Comparison of ENCODE assay signal across 17 cellular contexts in the genomic region with DNA sequence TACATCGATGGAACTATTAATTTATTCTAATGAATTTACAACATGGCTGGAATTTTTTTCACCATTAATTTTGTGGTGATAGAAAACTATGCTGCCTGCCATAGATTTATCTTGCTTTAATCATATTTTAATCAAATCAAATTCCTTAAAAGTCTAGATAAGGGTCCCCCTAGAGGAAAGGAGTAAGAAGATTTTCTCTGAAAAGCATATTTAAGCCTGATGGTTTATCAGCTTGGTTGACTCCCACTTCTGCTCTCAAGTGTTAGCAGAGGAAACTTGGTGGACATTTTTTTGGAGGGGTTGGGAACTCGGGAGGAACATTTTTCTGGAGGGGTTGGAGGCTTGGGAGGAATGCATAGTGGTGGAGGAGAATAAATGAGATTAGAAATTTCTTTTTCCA.
A peak's percentile ranks its signal among the peaks of the same experiment; 100 is the strongest.
DNase-seq lines count a peak whose midpoint lies in the region; ATAC-seq and TF ChIP-seq lines count a peak whose summit lies in the region.
"Had no signal": no experiment of that assay in that cellular context is flagged by ENCODE, and none has a peak within 500 bp of the region (broad histone marks: within the 10 kb centered on the region; RNA-seq: fewer than 3 reads in every experiment).

No MANE protein-coding gene starts in this region.

- no peak overlapping the region for H3K14ac ChIP-seq in IMR-90 (replicated peaks; ENCODE audit: low read depth, low read length)

- H2AFZ ChIP-seq in IMR-90 (replicated peaks; ENCODE audit: low read length, poor library complexity): no peak overlapping the region

- TF ChIP-seq CTCF in IMR-90 (conservative IDR thresholded peaks at IDR 0.05; ENCODE audit: low read depth, low read length): 0 out of 2 replicates have a peak, but pooled peaks have one; percentile 11

- H3K9me3 ChIP-seq in IMR-90 (ENCODE audit: control insufficient read depth, insufficient read depth, low read length): no peaks in the 10 kb centered on the region

- no peak overlapping the region for H3K27ac ChIP-seq in IMR-90 (ENCODE audit: insufficient read depth, low read length)

- H4K8ac ChIP-seq in IMR-90 (ENCODE audit: low read depth in 2 of 2, low read length in 2 of 2): no peak overlapping the region

- no peak overlapping the region for H4K91ac ChIP-seq in IMR-90 (ENCODE audit: insufficient read depth, low read depth, low read length)

- H2AK5ac ChIP-seq in IMR-90 (ENCODE audit: low read depth, low read length): no peak overlapping the region

- CTCF ChIA-PET in IMR-90 (lab: Yijun Ruan, JAX): interaction anchor here (1.0 kb wide), 1 partner anchor 15 kb away, joined by 3 read pairs; no protein-coding TSS in a partner anchor

- no peaks in the 10 kb centered on the region for H3K36me3 ChIP-seq in IMR-90 (ENCODE audit: control insufficient read depth, insufficient read depth, low read length)

- H3K4me1 ChIP-seq in IMR-90 (ENCODE audit: control insufficient read depth, insufficient read depth, low read length): no peaks in the 10 kb centered on the region

- POLR2A ChIA-PET in IMR-90 (lab: Charles Lee; ENCODE audit: unreplicated experiment): no interaction called here

- no peak overlapping the region for H3K4me2 ChIP-seq in IMR-90 (ENCODE audit: low read depth, low read length)

- H3K27me3 ChIP-seq in IMR-90 (ENCODE audit: control insufficient read depth, insufficient read depth, low read length): peaks cover 6% of the 10 kb centered on the region; the same call in 1 of the 2 replicates

- in situ Hi-C loops in IMR-90 (cut with MboI; ENCODE audit: low sequenced_read_pairs): no loop called here

- intact Hi-C loops in IMR-90 (cut with micrococcal nuclease): no loop called here

- no peak overlapping the region for H2BK20ac ChIP-seq in IMR-90 (ENCODE audit: low read depth, low read length)

- H4K20me1 ChIP-seq in IMR-90 (ENCODE audit: insufficient read depth, low read length): no peaks in the 10 kb centered on the region

- TF ChIP-seq POLR2A in IMR-90 (IDR thresholded peaks at IDR 0.05; ENCODE audit: low read depth, low read length): no peak

- ATAC-seq in IMR-90 (ENCODE audit: low read depth): no peak
- no peak for ATAC-seq in SK-N-SH treated with all-trans-retinoic acid at 6 μM for 48 hours
- ATAC-seq in GM19397 (IDR thresholded peaks at IDR 0.05; ENCODE audit: unreplicated experiment): no peak
- ATAC-seq in HG03175 (IDR thresholded peaks at IDR 0.05; ENCODE audit: unreplicated experiment): no peak
- no peak for ATAC-seq in GM19328 (IDR thresholded peaks at IDR 0.05; ENCODE audit: unreplicated experiment)
- no peak for ATAC-seq in activated CD4-positive, CD25-positive, alpha-beta regulatory T cell treated with anti-CD3 and anti-CD28 coated beads, Interleukin-2, amount 50 U/mL, for 24 hours
- ATAC-seq: activated CD8-positive, alpha-beta T cell treated with anti-CD3 and anti-CD28 coated beads, Interleukin-2, amount 10 ng/mL, durations not matched to agents 7 days and 5 days; natural killer cell; Panc1; stimulated activated naive CD8-positive, alpha-beta T cell treated with anti-CD3 and anti-CD28 coated beads, Interleukin-15, Interleukin-2, amounts not matched to agents 100 U/mL and 50 U/mL, for 24 hours had no signal

- no peak overlapping the region for H2BK120ac ChIP-seq in IMR-90 (ENCODE audit: low read depth, low read length)

- no peak for TF ChIP-seq RAD21 in IMR-90 (IDR thresholded peaks at IDR 0.05; ENCODE audit: low read length)

- no peak overlapping the region for H3K23ac ChIP-seq in IMR-90 (ENCODE audit: low read depth, low read length)

- no peaks in the 10 kb centered on the region for H3K9me1 ChIP-seq in IMR-90 (ENCODE audit: insufficient read depth, low read length)

- no TSS peak for BruUV-seq in IMR-90 (replicated peaks; lab: Mats Ljungman, UMichigan)

- no CpG with 5 or more reads among the region's 2 CpGs for WGBS in IMR-90 (ENCODE audit: extremely low coverage in 2 of 2, insufficient read length in 1 of 2), 2 experiments

- no peak overlapping the region for H3K4ac ChIP-seq in IMR-90 (ENCODE audit: low read depth, low read length)

- H2AK9ac ChIP-seq in IMR-90 (replicated peaks; ENCODE audit: low read depth, low read length, poor library complexity): no peak overlapping the region

- H3K56ac ChIP-seq in IMR-90 (ENCODE audit: extremely low read depth, insufficient read depth, low read length): no peak overlapping the region

- no peak overlapping the region for H2BK15ac ChIP-seq in IMR-90 (ENCODE audit: low read depth, low read length)

- dilution Hi-C loops in IMR-90 (cut with HindIII; ENCODE audit: low sequenced_read_pairs, unreplicated experiment): no loop called here

- H3K4me3 ChIP-seq in IMR-90 (ENCODE audit: insufficient read depth, low read depth, low read length): no peak overlapping the region

- no peak overlapping the region for H3K9ac ChIP-seq in IMR-90 (ENCODE audit: low read depth, low read length)

- DNase-seq in AG08395 (ENCODE audit: low spot score) (peak; percentile 11), IMR-90 (peak; percentile 5), hepatic stellate cell (ENCODE audit: low spot score) (peak; percentile 13)
- DNase-seq: activated CD8-positive, alpha-beta T cell treated with anti-CD3 and anti-CD28 coated beads, Interleukin-2, amount 10 ng/mL, durations not matched to agents 7 days and 5 days; amygdala; glutamatergic neuron; mammary epithelial cell; natural killer cell; NCI-H2029; NCI-H510A; stimulated activated naive CD8-positive, alpha-beta T cell treated with anti-CD3 and anti-CD28 coated beads, Interleukin-15, Interleukin-2, amounts not matched to agents 100 U/mL and 50 U/mL, for 24 hours had no signal

- H2BK5ac ChIP-seq in IMR-90 (ENCODE audit: low read depth, low read length, poor library complexity, severe bottlenecking): no peak overlapping the region

- H4K5ac ChIP-seq in IMR-90 (ENCODE audit: low read depth, low read length): no peak overlapping the region

- no peaks in the 10 kb centered on the region for H3K79me1 ChIP-seq in IMR-90 (ENCODE audit: low read depth in 1 of 2, low read length in 2 of 2)

- H3K18ac ChIP-seq in IMR-90 (ENCODE audit: low read depth, low read length): no peak overlapping the region

TF ChIP-seq in IMR-90, 13 proteins besides CTCF, POLR2A, EP300 and RAD21 (continues in another document):
- TF ChIP-seq, protein P1, sequence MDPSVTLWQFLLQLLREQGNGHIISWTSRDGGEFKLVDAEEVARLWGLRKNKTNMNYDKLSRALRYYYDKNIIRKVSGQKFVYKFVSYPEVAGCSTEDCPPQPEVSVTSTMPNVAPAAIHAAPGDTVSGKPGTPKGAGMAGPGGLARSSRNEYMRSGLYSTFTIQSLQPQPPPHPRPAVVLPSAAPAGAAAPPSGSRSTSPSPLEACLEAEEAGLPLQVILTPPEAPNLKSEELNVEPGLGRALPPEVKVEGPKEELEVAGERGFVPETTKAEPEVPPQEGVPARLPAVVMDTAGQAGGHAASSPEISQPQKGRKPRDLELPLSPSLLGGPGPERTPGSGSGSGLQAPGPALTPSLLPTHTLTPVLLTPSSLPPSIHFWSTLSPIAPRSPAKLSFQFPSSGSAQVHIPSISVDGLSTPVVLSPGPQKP (IDR thresholded peaks at IDR 0.05; ENCODE audit: borderline replicate concordance, low read depth, low read length): no peak
- TF ChIP-seq MAZ (IDR thresholded peaks at IDR 0.05; ENCODE audit: borderline replicate concordance, low read depth, low read length) (no peak), MAFK (IDR thresholded peaks at IDR 0.05; ENCODE audit: low read depth, low read length) (no peak), CEBPB (IDR thresholded peaks at IDR 0.05; ENCODE audit: low read depth, low read length) (no peak), FOS (IDR thresholded peaks at IDR 0.05; ENCODE audit: low read depth, low read length) (no peak), BHLHE40 (IDR thresholded peaks at IDR 0.05; ENCODE audit: low read depth, low read length) (no peak), RCOR1 (IDR thresholded peaks at IDR 0.05; ENCODE audit: insufficient replicate concordance, low read length) (no peak)
- TF ChIP-seq, protein P2, sequence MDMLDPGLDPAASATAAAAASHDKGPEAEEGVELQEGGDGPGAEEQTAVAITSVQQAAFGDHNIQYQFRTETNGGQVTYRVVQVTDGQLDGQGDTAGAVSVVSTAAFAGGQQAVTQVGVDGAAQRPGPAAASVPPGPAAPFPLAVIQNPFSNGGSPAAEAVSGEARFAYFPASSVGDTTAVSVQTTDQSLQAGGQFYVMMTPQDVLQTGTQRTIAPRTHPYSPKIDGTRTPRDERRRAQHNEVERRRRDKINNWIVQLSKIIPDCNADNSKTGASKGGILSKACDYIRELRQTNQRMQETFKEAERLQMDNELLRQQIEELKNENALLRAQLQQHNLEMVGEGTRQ (IDR thresholded peaks at IDR 0.05; ENCODE audit: low read depth, low read length): no peak

TF ChIP-seq in SK-N-SH treated with all-trans-retinoic acid at 6 μM for 48 hours, 23 proteins besides CTCF, POLR2A, EP300 and RAD21 (continues in another document):
- TF ChIP-seq, protein P3, sequence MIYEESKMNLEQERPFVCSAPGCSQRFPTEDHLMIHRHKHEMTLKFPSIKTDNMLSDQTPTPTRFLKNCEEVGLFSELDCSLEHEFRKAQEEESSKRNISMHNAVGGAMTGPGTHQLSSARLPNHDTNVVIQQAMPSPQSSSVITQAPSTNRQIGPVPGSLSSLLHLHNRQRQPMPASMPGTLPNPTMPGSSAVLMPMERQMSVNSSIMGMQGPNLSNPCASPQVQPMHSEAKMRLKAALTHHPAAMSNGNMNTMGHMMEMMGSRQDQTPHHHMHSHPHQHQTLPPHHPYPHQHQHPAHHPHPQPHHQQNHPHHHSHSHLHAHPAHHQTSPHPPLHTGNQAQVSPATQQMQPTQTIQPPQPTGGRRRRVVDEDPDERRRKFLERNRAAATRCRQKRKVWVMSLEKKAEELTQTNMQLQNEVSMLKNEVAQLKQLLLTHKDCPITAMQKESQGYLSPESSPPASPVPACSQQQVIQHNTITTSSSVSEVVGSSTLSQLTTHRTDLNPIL (CRISPR knock-in tag; IDR thresholded peaks at IDR 0.05; ENCODE audit: low read depth): no peak
- no peak for TF ChIP-seq PPARA (CRISPR knock-in tag; IDR thresholded peaks at IDR 0.05; ENCODE audit: borderline replicate concordance)
- TF ChIP-seq TOX (CRISPR knock-in tag; IDR thresholded peaks at IDR 0.05; ENCODE audit: borderline replicate concordance): no peak
- TF ChIP-seq, protein P4, sequence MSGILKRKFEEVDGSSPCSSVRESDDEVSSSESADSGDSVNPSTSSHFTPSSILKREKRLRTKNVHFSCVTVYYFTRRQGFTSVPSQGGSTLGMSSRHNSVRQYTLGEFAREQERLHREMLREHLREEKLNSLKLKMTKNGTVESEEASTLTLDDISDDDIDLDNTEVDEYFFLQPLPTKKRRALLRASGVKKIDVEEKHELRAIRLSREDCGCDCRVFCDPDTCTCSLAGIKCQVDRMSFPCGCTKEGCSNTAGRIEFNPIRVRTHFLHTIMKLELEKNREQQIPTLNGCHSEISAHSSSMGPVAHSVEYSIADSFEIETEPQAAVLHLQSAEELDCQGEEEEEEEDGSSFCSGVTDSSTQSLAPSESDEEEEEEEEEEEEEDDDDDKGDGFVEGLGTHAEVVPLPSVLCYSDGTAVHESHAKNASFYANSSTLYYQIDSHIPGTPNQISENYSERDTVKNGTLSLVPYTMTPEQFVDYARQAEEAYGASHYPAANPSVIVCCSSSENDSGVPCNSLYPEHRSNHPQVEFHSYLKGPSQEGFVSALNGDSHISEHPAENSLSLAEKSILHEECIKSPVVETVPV (CRISPR knock-in tag; IDR thresholded peaks at IDR 0.05): no peak
- no peak for TF ChIP-seq GLIS3 (CRISPR knock-in tag; IDR thresholded peaks at IDR 0.05)
- no peak for TF ChIP-seq ZNF70 (CRISPR knock-in tag; IDR thresholded peaks at IDR 0.05)
